Comparison of ENCODE assay signal across 1 cellular context in genomic region chr13:34816118-34816517, GRCh38.
TF ChIP-seq lines count a peak whose summit lies in the region.

No MANE protein-coding gene starts in this region.

TF ChIP-seq in WTC11, 78 proteins besides CTCF, POLR2A, EP300 and RAD21 (continued from another document):
- TF ChIP-seq, protein P1, sequence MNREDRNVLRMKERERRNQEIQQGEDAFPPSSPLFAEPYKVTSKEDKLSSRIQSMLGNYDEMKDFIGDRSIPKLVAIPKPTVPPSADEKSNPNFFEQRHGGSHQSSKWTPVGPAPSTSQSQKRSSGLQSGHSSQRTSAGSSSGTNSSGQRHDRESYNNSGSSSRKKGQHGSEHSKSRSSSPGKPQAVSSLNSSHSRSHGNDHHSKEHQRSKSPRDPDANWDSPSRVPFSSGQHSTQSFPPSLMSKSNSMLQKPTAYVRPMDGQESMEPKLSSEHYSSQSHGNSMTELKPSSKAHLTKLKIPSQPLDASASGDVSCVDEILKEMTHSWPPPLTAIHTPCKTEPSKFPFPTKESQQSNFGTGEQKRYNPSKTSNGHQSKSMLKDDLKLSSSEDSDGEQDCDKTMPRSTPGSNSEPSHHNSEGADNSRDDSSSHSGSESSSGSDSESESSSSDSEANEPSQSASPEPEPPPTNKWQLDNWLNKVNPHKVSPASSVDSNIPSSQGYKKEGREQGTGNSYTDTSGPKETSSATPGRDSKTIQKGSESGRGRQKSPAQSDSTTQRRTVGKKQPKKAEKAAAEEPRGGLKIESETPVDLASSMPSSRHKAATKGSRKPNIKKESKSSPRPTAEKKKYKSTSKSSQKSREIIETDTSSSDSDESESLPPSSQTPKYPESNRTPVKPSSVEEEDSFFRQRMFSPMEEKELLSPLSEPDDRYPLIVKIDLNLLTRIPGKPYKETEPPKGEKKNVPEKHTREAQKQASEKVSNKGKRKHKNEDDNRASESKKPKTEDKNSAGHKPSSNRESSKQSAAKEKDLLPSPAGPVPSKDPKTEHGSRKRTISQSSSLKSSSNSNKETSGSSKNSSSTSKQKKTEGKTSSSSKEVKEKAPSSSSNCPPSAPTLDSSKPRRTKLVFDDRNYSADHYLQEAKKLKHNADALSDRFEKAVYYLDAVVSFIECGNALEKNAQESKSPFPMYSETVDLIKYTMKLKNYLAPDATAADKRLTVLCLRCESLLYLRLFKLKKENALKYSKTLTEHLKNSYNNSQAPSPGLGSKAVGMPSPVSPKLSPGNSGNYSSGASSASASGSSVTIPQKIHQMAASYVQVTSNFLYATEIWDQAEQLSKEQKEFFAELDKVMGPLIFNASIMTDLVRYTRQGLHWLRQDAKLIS (CRISPR knock-in tag; IDR thresholded peaks at IDR 0.05; ENCODE audit: borderline replicate concordance) = no peak
- TF ChIP-seq CREB1 (CRISPR knock-in tag; IDR thresholded peaks at IDR 0.05) (no peak), MYBL2 (CRISPR knock-in tag; IDR thresholded peaks at IDR 0.05) (no peak), FOXK1 (CRISPR knock-in tag; IDR thresholded peaks at IDR 0.05) (no peak), CREM (CRISPR knock-in tag; IDR thresholded peaks at IDR 0.05) (no peak), ESRRA (CRISPR knock-in tag; IDR thresholded peaks at IDR 0.05; ENCODE audit: borderline replicate concordance) (no peak), MXD4 (CRISPR knock-in tag; IDR thresholded peaks at IDR 0.05; ENCODE audit: borderline replicate concordance) (no peak), NR2C2 (CRISPR knock-in tag; IDR thresholded peaks at IDR 0.05) (no peak)
